19 cellular contexts compared by ENCODE assay signal in genomic region chr10:50461123-50461522, GRCh38.
"Had no signal": no experiment of that assay in that cellular context is flagged by ENCODE, and none has a peak within 500 bp of the region (broad histone marks: within the 10 kb centered on the region; RNA-seq: fewer than 3 reads in every experiment).

No MANE protein-coding gene starts in this region.

- H3K4me3 ChIP-seq: left ventricle myocardium inferior, lung, ovary, right atrium auricular region, right lobe of liver, suprapubic skin, tibial nerve, uterus had no signal

- DNase-seq: hypothalamus; immature natural killer cell; kidney; left ventricle myocardium inferior; mesendoderm; naive thymus-derived CD4-positive, alpha-beta T cell; ovary; right lobe of liver; stimulated activated CD4-positive, alpha-beta T cell treated with anti-CD3 and anti-CD28 coated beads, Interleukin-12 subunit alpha, Interleukin-12 subunit beta, amount 100 ng/mL, for 4 hours; stimulated activated CD4-positive, alpha-beta T cell treated with anti-CD3 and anti-CD28 coated beads, Interleukin-4, amount 100 ng/mL, for 24 hours; stimulated activated naive CD4-positive, alpha-beta T cell; uterus had no signal

- H3K27ac ChIP-seq: left ventricle myocardium inferior, ovary, right atrium auricular region, right lobe of liver, suprapubic skin, tibial nerve, uterus had no signal

- H3K4me1 ChIP-seq: suprapubic skin, uterus had no signal

- H3K36me3 ChIP-seq: ovary, uterus had no signal

- H3K9me3 ChIP-seq: left ventricle myocardium inferior, ovary, right atrium auricular region, right lobe of liver, suprapubic skin, tibial nerve, uterus had no signal

- ATAC-seq: naive thymus-derived CD4-positive, alpha-beta T cell; natural killer cell treated with Interleukin-12 subunit alpha and Interleukin-12 subunit beta and Interleukin-15 and Interleukin-18, amount 100 ng/mL, for 72 hours; right lobe of liver; stimulated activated effector memory CD8-positive, alpha-beta T cell treated with anti-CD3 and anti-CD28 coated beads, Interleukin-12 subunit alpha, Interleukin-12 subunit beta, amount 100 ng/mL, for 72 hours had no signal

- FAIRE-seq: islet of Langerhans, kidney had no signal

- H3K27me3 ChIP-seq: ovary, right atrium auricular region, right lobe of liver, suprapubic skin, tibial nerve, uterus had no signal
